Comparison of ENCODE assay signal across 16 cellular contexts in genomic region chr16:69720822-69721430, GRCh38.
"Had no signal": no experiment of that assay in that cellular context is flagged by ENCODE, and none has a peak within 500 bp of the region (broad histone marks: within the 10 kb centered on the region; RNA-seq: fewer than 3 reads in every experiment).

No MANE protein-coding gene starts in this region.

- DNase-seq: activated B cell treated with CpG ODN at 0.5 μM for 24 hours; activated CD4-positive, alpha-beta T cell treated with anti-CD3 and anti-CD28 coated beads for 36 hours; activated CD4-positive, alpha-beta T cell treated with anti-CD3 and anti-CD28 coated beads, Interleukin-2, amount 50 U/mL, for 4 hours; activated effector memory CD4-positive, alpha-beta T cell treated with anti-CD3 and anti-CD28 coated beads, Interleukin-2, amount 50 U/mL, for 16 hours; activated naive CD4-positive, alpha-beta T cell treated with anti-CD3 and anti-CD28 coated beads, Interleukin-2, amount 10 ng/mL, durations not matched to agents 7 days and 5 days; activated T-cell treated with anti-CD3 and anti-CD28 coated beads for 4 hours; foreskin fibroblast; kidney; lower lobe of right lung; mesendoderm; naive thymus-derived CD4-positive, alpha-beta T cell; retina; stimulated activated CD4-positive, alpha-beta T cell treated with anti-CD3 and anti-CD28 coated beads, Interleukin-4, amount 100 ng/mL, for 4 hours; stimulated activated naive CD8-positive, alpha-beta T cell treated with anti-CD3 and anti-CD28 coated beads, Interleukin-15, Interleukin-2, amounts not matched to agents 100 U/mL and 50 U/mL, for 24 hours; T-helper 9 cell had no signal

- H3K4me3 ChIP-seq: cardiac muscle cell, lower lobe of right lung had no signal

- ATAC-seq: activated CD4-positive, alpha-beta T cell treated with anti-CD3 and anti-CD28 coated beads for 36 hours; lower lobe of right lung; naive thymus-derived CD4-positive, alpha-beta T cell; stimulated activated naive CD8-positive, alpha-beta T cell treated with anti-CD3 and anti-CD28 coated beads, Interleukin-15, Interleukin-2, amounts not matched to agents 100 U/mL and 50 U/mL, for 24 hours had no signal

- H3K27ac ChIP-seq: cardiac muscle cell, lower lobe of right lung had no signal

- H3K27me3 ChIP-seq: cardiac muscle cell had no signal

- H3K9me3 ChIP-seq: lower lobe of right lung had no signal

- H3K36me3 ChIP-seq: cardiac muscle cell had no signal
